19 cellular contexts compared by ENCODE assay signal in the genomic region with DNA sequence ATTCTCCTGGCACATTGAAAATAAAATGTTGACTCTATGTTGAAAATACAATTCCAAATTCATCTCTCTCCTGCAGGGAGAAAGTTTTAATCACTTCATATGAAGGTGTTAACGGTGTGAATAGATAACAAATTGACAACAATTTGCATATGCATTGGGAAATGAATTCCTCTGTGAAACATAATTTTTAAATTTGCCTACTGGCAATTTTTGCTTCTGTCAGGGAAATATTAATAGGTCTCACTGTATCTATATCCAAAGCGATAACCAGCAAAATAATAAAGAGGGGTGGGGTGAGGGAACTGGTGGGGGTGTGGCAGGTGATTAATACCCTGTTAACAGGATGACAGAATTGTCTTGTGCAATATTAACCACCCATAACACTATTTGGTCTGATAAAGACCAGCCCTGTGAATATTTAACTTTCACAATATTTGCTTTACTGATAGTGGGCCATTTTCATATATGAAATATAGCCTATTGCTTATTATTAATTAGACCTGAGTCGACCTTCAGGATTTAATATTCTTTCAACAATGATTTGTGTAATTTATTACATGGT.
A peak's percentile ranks its signal among the peaks of the same experiment; 100 is the strongest.
DNase-seq lines count a peak whose midpoint lies in the region; ATAC-seq, FAIRE-seq and TF ChIP-seq lines count a peak whose summit lies in the region.
"Had no signal": no experiment of that assay in that cellular context is flagged by ENCODE, and none has a peak within 500 bp of the region (broad histone marks: within the 10 kb centered on the region; RNA-seq: fewer than 3 reads in every experiment).

No MANE protein-coding gene starts in this region.

- TF ChIP-seq CTCF in MM.1S (IDR thresholded peaks at IDR 0.05; ENCODE audit: low read length) = no peak

- H4K20me1 ChIP-seq in MM.1S (ENCODE audit: insufficient read depth, low read length) = no peaks in the 10 kb centered on the region

- H3F3A ChIP-seq in MM.1S (ENCODE audit: insufficient read depth, low read length) = no peaks in the 10 kb centered on the region

- H3K36me3 ChIP-seq in MM.1S (replicated peaks; ENCODE audit: insufficient read depth, low read length) = no peaks in the 10 kb centered on the region
- H3K36me3 ChIP-seq in small intestine (ENCODE audit: control insufficient read depth in 2 of 2, insufficient read depth in 2 of 2, low read length in 2 of 2) = no peaks in the 10 kb centered on the region
- H3K36me3 ChIP-seq: BE2C, HAP-1 had no signal

- H3K4me2 ChIP-seq in MM.1S (ENCODE audit: low read depth, low read length) = no peak overlapping the region

- H3K9me3 ChIP-seq in MM.1S (replicated peaks; ENCODE audit: insufficient read depth, low read length) (no peaks in the 10 kb centered on the region), small intestine (ENCODE audit: control insufficient read depth, low read depth) (no peaks in the 10 kb centered on the region), right cardiac atrium (ENCODE audit: control insufficient read depth, low read length) (no peaks in the 10 kb centered on the region)
- H3K9me3 ChIP-seq: BE2C had no signal

- no peak for ATAC-seq in right cardiac atrium
- ATAC-seq: GM12878 had no signal

- intact Hi-C loops in right cardiac atrium (cut with DNase I) = no loop called here

- H3K4me1 ChIP-seq in MM.1S (ENCODE audit: low read length) (peaks cover 20% of the 10 kb centered on the region), small intestine (ENCODE audit: control insufficient read depth in 2 of 2, insufficient read depth in 1 of 2, low read depth in 1 of 2, low read length in 1 of 2) (peaks cover 5 to 8% of the 10 kb centered on the region in 2 donors), right cardiac atrium (ENCODE audit: control insufficient read depth, insufficient read depth, low read length) (no peaks in the 10 kb centered on the region)
- H3K4me1 ChIP-seq: HAP-1 had no signal

- WGBS in small intestine, 3 donors = 13 to 62% (median 28%) methylated on average over 3 of the region's 3 CpGs
- WGBS in right cardiac atrium = 68% methylated on average over 3 of the region's 3 CpGs

- no peak for DNase-seq in MM.1S
- peak; percentile 60 for DNase-seq in SW480 (ENCODE audit: low spot score)
- DNase-seq in small intestine = peak; percentile 92
- DNase-seq in NCI-H2227 (lab: John Stamatoyannopoulos, UW; ENCODE audit: unreplicated experiment) = no peak
- DNase-seq in right cardiac atrium = no peak
- DNase-seq in stimulated activated CD4-positive, alpha-beta T cell treated with anti-CD3 and anti-CD28 coated beads, Interleukin-2, amount 100 ng/mL, for 24 hours = no peak
- DNase-seq in frontal cortex (ENCODE audit: low spot score in 2 of 2) = no peak
- DNase-seq: ACHN; BE2C; C1 segment of cervical spinal cord; CD4-positive, CD25-positive, alpha-beta regulatory T cell; COR-L47; DMS79 treated with DMSO at 0.1 percent for 48 hours; GM23248 had no signal

- H3K27me3 ChIP-seq in MM.1S (replicated peaks; ENCODE audit: insufficient read depth, low read length) (no peaks in the 10 kb centered on the region), small intestine (ENCODE audit: control insufficient read depth in 2 of 2, insufficient read depth in 2 of 2, low read length in 2 of 2) (no peaks in the 10 kb centered on the region), right cardiac atrium (ENCODE audit: control insufficient read depth, insufficient read depth) (no peaks in the 10 kb centered on the region)
- H3K27me3 ChIP-seq: BE2C had no signal

- H3K4me3 ChIP-seq in MM.1S (ENCODE audit: low read length) (no peak overlapping the region), small intestine (ENCODE audit: low read depth in 1 of 2, low read length in 2 of 2) (no peak overlapping the region), right cardiac atrium (ENCODE audit: low read length) (no peak overlapping the region)
- H3K4me3 ChIP-seq: GM12878, GM23248, HAP-1 had no signal

- H3K9me2 ChIP-seq in MM.1S (replicated peaks; ENCODE audit: insufficient read depth, low read length) = no peaks in the 10 kb centered on the region

- no peak overlapping the region for H3K9ac ChIP-seq in MM.1S (ENCODE audit: low read length)
- H3K9ac ChIP-seq: GM23248 had no signal

- FAIRE-seq in islet of Langerhans (lab: Jason Lieb, UNC) (peak; percentile 38), small intestine (lab: Jason Lieb, UNC) (peak; percentile 85), frontal cortex (lab: Jason Lieb, UNC) (no peak)
- FAIRE-seq: A204.1, D721Med, GM12878 had no signal

- no peak overlapping the region for H2AFZ ChIP-seq in MM.1S (ENCODE audit: low read length)
- H2AFZ ChIP-seq: GM23248 had no signal

- H3K27ac ChIP-seq in MM.1S (ENCODE audit: low read length) (peak overlapping the region; percentile 70; the same call in 1 of the 2 replicates), small intestine (ENCODE audit: low read depth in 1 of 2, low read length in 1 of 2) (no peak overlapping the region), right cardiac atrium (ENCODE audit: low read length) (no peak overlapping the region)
- H3K27ac ChIP-seq: GM23248 had no signal

- no peaks in the 10 kb centered on the region for H3K79me2 ChIP-seq in MM.1S (ENCODE audit: low read length)

Comparison
In these comparisons a context has a peak if more than half of its experiments do, and no peak if none do; other contexts are left out.
1. DNase-seq: peak in SW480 (single experiment) and small intestine (single experiment); none in MM.1S (single experiment), NCI-H2227 (single experiment), right cardiac atrium (0 of 3), stimulated activated CD4-positive, alpha-beta T cell treated with anti-CD3 and anti-CD28 coated beads, Interleukin-2, amount 100 ng/mL, for 24 hours (0 of 2) and frontal cortex (0 of 2).